Comparison of ENCODE assay signal across 14 cellular contexts in genomic region chr16:46970089-46970488, GRCh38. TPM values are rescaled to one million over a fixed set of nuclear protein-coding genes. Genes with fewer than 3 reads are reported as not detected.
DNase-seq lines count a peak whose midpoint lies in the region; ATAC-seq and TF ChIP-seq lines count a peak whose summit lies in the region.
"Had no signal": no experiment of that assay in that cellular context is flagged by ENCODE, and none has a peak within 500 bp of the region (broad histone marks: within the 10 kb centered on the region; RNA-seq: fewer than 3 reads in every experiment).

No MANE protein-coding gene starts in this region.

- H3K4me1 Mint-ChIP-seq in stimulated activated naive CD8-positive, alpha-beta T cell treated with anti-CD3 and anti-CD28 coated beads, Interleukin-15, Interleukin-2, amounts not matched to agents 100 ng/mL and 50 ng/mL, for 24 hours (ENCODE audit: low read depth): peaks cover 59% of the 10 kb centered on the region
- peaks cover 49% of the 10 kb centered on the region for H3K4me1 Mint-ChIP-seq in stimulated activated naive CD8-positive, alpha-beta T cell treated with anti-CD3 and anti-CD28 coated beads, Interleukin-15, amount 100 ng/mL, for 72 hours

- H3K27ac ChIP-seq in adrenal gland (peak overlapping the region in 3 of 5 donors; percentile 39 to 63 (median 56)), right lobe of liver (peak overlapping the region in 1 of 3 donors; percentile 39), suprapubic skin (no peak overlapping the region)
- H3K27ac ChIP-seq: BLaER1, Peyer's patch had no signal

- H3K9me3 ChIP-seq in adrenal gland (replicated peaks in 1 of 3): no peaks in the 10 kb centered on the region
- no peaks in the 10 kb centered on the region for H3K9me3 ChIP-seq in right lobe of liver
- H3K9me3 ChIP-seq in suprapubic skin: no peaks in the 10 kb centered on the region
- H3K9me3 ChIP-seq: BLaER1, Peyer's patch had no signal

- peak overlapping the region; percentile 65 for H3K27ac Mint-ChIP-seq in stimulated activated naive CD8-positive, alpha-beta T cell treated with anti-CD3 and anti-CD28 coated beads, Interleukin-15, Interleukin-2, amounts not matched to agents 100 ng/mL and 50 ng/mL, for 24 hours
- H3K27ac Mint-ChIP-seq in stimulated activated naive CD8-positive, alpha-beta T cell treated with anti-CD3 and anti-CD28 coated beads, Interleukin-15, amount 100 ng/mL, for 72 hours: no peak overlapping the region

- H3K27me3 ChIP-seq in adrenal gland (no peaks in the 10 kb centered on the region), right lobe of liver (no peaks in the 10 kb centered on the region), suprapubic skin (no peaks in the 10 kb centered on the region)
- H3K27me3 ChIP-seq: BLaER1, Peyer's patch had no signal

- no peaks in the 10 kb centered on the region for H3K9me3 Mint-ChIP-seq in stimulated activated naive CD8-positive, alpha-beta T cell treated with anti-CD3 and anti-CD28 coated beads, Interleukin-15, Interleukin-2, amounts not matched to agents 100 ng/mL and 50 ng/mL, for 24 hours
- no peaks in the 10 kb centered on the region for H3K9me3 Mint-ChIP-seq in stimulated activated naive CD8-positive, alpha-beta T cell treated with anti-CD3 and anti-CD28 coated beads, Interleukin-15, amount 100 ng/mL, for 72 hours

- DNase-seq in stimulated activated naive CD8-positive, alpha-beta T cell treated with anti-CD3 and anti-CD28 coated beads, Interleukin-15, amount 100 ng/mL, for 72 hours: no peak
- peak; percentile 62 to 90 (median 75) for DNase-seq in adrenal gland
- DNase-seq in right lobe of liver: peak; percentile 60 to 87 (median 80)
- no peak for DNase-seq in suprapubic skin (ENCODE audit: low spot score in 2 of 2)
- no peak for DNase-seq in COR-L47 (lab: John Stamatoyannopoulos, UW)
- no peak for DNase-seq in stimulated activated CD4-positive, alpha-beta T cell treated with anti-CD3 and anti-CD28 coated beads, Interleukin-2, amount 100 ng/mL, for 48 hours
- DNase-seq in NAMALWA (ENCODE audit: low spot score): no peak
- DNase-seq: activated naive CD4-positive, alpha-beta T cell treated with anti-CD3 and anti-CD28 coated beads, Interleukin-2, amount 50 U/mL, for 16 hours; GOT3; NCI-H1048; NCI-H510A; Peyer's patch had no signal

- no peak for ATAC-seq in stimulated activated naive CD8-positive, alpha-beta T cell treated with anti-CD3 and anti-CD28 coated beads, Interleukin-15, amount 100 ng/mL, for 72 hours
- ATAC-seq in right lobe of liver: peak; percentile 65 to 71 (median 68)

- TF ChIP-seq CTCF in adrenal gland (IDR thresholded peaks at IDR 0.05) (no peak), right lobe of liver (IDR thresholded peaks at IDR 0.05) (no peak), suprapubic skin (IDR thresholded peaks at IDR 0.05) (no peak)

- peak overlapping the region; percentile 37 for H3K4me3 Mint-ChIP-seq in stimulated activated naive CD8-positive, alpha-beta T cell treated with anti-CD3 and anti-CD28 coated beads, Interleukin-15, Interleukin-2, amounts not matched to agents 100 ng/mL and 50 ng/mL, for 24 hours
- peak overlapping the region in 1 of 2 donors; percentile 35 for H3K4me3 Mint-ChIP-seq in stimulated activated naive CD8-positive, alpha-beta T cell treated with anti-CD3 and anti-CD28 coated beads, Interleukin-15, amount 100 ng/mL, for 72 hours

- no peaks in the 10 kb centered on the region for H3K27me3 Mint-ChIP-seq in stimulated activated naive CD8-positive, alpha-beta T cell treated with anti-CD3 and anti-CD28 coated beads, Interleukin-15, Interleukin-2, amounts not matched to agents 100 ng/mL and 50 ng/mL, for 24 hours
- H3K27me3 Mint-ChIP-seq in stimulated activated naive CD8-positive, alpha-beta T cell treated with anti-CD3 and anti-CD28 coated beads, Interleukin-15, amount 100 ng/mL, for 72 hours: no peaks in the 10 kb centered on the region

- H3K4me3 ChIP-seq in adrenal gland (no peak overlapping the region), right lobe of liver (no peak overlapping the region), suprapubic skin (no peak overlapping the region)
- H3K4me3 ChIP-seq: BLaER1, Peyer's patch had no signal

- H3K36me3 Mint-ChIP-seq in stimulated activated naive CD8-positive, alpha-beta T cell treated with anti-CD3 and anti-CD28 coated beads, Interleukin-15, Interleukin-2, amounts not matched to agents 100 ng/mL and 50 ng/mL, for 24 hours (ENCODE audit: low read depth): peaks cover 65% of the 10 kb centered on the region

- TF ChIP-seq EP300 in suprapubic skin (IDR thresholded peaks at IDR 0.05): no peak

- peaks cover 0 to 52% of the 10 kb centered on the region in 2 donors for H3K36me3 ChIP-seq in adrenal gland (replicated peaks in 1 of 2)
- H3K36me3 ChIP-seq in right lobe of liver: peaks cover 20 to 48% (median 31%) of the 10 kb centered on the region in 4 donors
- H3K36me3 ChIP-seq in suprapubic skin: peaks cover 50% of the 10 kb centered on the region

- 51 to 59% (median 55%) methylated on average over 2 of the region's 2 CpGs for WGBS in adrenal gland, 4 donors
- WGBS in right lobe of liver (ENCODE audit: insufficient coverage, low coverage, low lambda C conversion rate, missing lambda C conversion rate): 53% methylated on average over 2 of the region's 2 CpGs
- 86% methylated on average over 2 of the region's 2 CpGs for WGBS in suprapubic skin

- intact Hi-C loops in adrenal gland (cut with DNase I) (no loop called here), right lobe of liver (cut with DNase I) (no loop called here)

- TF ChIP-seq POLR2A in adrenal gland (IDR thresholded peaks at IDR 0.05): no peak
- TF ChIP-seq POLR2A in right lobe of liver (IDR thresholded peaks at IDR 0.05): no peak
- TF ChIP-seq POLR2A in suprapubic skin (IDR thresholded peaks at IDR 0.05): no peak

- H3K4me1 ChIP-seq in adrenal gland (replicated peaks in 1 of 2): peaks cover 44 to 55% of the 10 kb centered on the region in 2 donors
- peaks cover 0 to 32% (median 15%) of the 10 kb centered on the region in 4 donors for H3K4me1 ChIP-seq in right lobe of liver
- H3K4me1 ChIP-seq in suprapubic skin: peaks cover 44% of the 10 kb centered on the region

RNA-seq across cellular contexts. Expression of gene DNAJA2, which starts 3.4 kb away (rescaled TPM):
- 10 to 100 TPM; 48.6 to 80.1 (median 71.4) TPM for total RNA-seq in adrenal gland
- 10 to 100 TPM; 34.7 to 81.6 (median 35.7) TPM for polyA plus RNA-seq in adrenal gland
- total RNA-seq in right lobe of liver: 10 to 100 TPM; 25.3 to 38.3 (median 32.0) TPM
- 10 to 100 TPM; 34.0 to 53.3 (median 47.0) TPM for total RNA-seq in suprapubic skin

Comparison
In these comparisons a context has a peak if more than half of its experiments do, and no peak if none do; other contexts are left out.
1. DNase-seq: peak in adrenal gland (7 of 7) and right lobe of liver (3 of 3); none in stimulated activated naive CD8-positive, alpha-beta T cell treated with anti-CD3 and anti-CD28 coated beads, Interleukin-15, amount 100 ng/mL, for 72 hours (0 of 2), suprapubic skin (0 of 2), COR-L47 (single experiment), stimulated activated CD4-positive, alpha-beta T cell treated with anti-CD3 and anti-CD28 coated beads, Interleukin-2, amount 100 ng/mL, for 48 hours (0 of 2) and NAMALWA (single experiment).